Comparison of ENCODE assay signal across 8 cellular contexts in the genomic region with DNA sequence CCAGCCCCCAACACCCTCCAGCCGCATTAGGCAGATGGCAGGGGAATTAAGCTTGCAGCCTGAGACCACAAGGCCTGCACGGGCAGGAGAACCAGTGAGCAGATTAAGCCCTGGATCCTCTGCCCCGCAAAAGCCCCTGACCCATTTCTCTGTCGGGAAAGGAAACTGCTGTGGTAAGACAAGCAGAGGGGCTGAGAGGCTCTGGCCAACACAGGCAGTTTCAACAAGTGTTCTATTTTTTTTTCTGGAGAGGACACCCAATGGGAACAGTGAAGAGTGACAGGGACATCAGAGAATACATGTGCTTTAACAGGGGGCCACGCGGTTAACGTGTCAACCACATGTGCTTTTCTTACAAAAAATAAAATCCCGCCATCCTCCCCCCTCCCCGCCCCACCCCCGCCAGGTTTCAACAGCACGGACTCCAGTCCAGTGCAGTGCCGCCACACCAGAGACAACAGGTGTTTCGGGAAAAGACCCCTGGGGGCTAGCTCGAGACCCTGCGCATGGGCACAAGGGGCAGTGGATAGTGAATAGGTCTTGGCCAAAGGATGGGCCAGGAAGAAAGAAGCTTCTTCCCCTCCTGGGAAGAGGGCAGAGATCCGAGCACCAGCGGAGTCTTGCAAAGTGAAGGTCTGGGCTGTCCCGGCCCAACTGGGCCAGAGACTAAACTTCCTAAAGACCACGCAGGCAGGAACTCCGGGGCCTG. TPM values are rescaled to one million over a fixed set of nuclear protein-coding genes. Genes with fewer than 3 reads are reported as not detected.
DNase-seq lines count a peak whose midpoint lies in the region; ATAC-seq, FAIRE-seq and TF ChIP-seq lines count a peak whose summit lies in the region.

No MANE protein-coding gene starts in this region.

- peak overlapping the region; percentile 96 for H2AFZ ChIP-seq in astrocyte (ENCODE audit: low read depth, low read length)

- peak overlapping the region; percentile 97 for H3K4me2 ChIP-seq in astrocyte (ENCODE audit: low read length)

- no peaks in the 10 kb centered on the region for H3K9me3 Mint-ChIP-seq in astrocyte (ENCODE audit: unreplicated experiment)

- H3K9me3 ChIP-seq in astrocyte (ENCODE audit: insufficient read depth, low read depth, low read length), result no peaks in the 10 kb centered on the region

- peaks cover 3% of the 10 kb centered on the region for H4K20me1 ChIP-seq in astrocyte (ENCODE audit: insufficient read depth, low read length)

- CTCF ChIA-PET in RWPE1 (lab: Yijun Ruan, JAX), result interaction anchor here (1.1 kb wide), 1 partner anchor 11 kb away, joined by 3 read pairs; no protein-coding TSS in a partner anchor

- H3K9ac ChIP-seq in astrocyte (ENCODE audit: low read length), result peak overlapping the region; percentile 87

- no peaks in the 10 kb centered on the region for H3K27me3 Mint-ChIP-seq in astrocyte (ENCODE audit: low read depth, unreplicated experiment)

- peak overlapping the region; percentile 34 for H3K27ac Mint-ChIP-seq in astrocyte (ENCODE audit: unreplicated experiment)

- peak overlapping the region; percentile 87 for H3K4me3 ChIP-seq in astrocyte (ENCODE audit: insufficient read depth, low read depth, low read length)

- DNase-seq in NCI-H1417 (lab: John Stamatoyannopoulos, UW) (peak in 2 of 3 experiments; percentile 39 to 58), NCI-H1417 treated with DMSO at 0.1 percent for 48 hours (lab: John Stamatoyannopoulos, UW) (no peak), RWPE1 (ENCODE audit: low spot score) (peak; percentile 12), astrocyte (ENCODE audit: low read depth) (no peak), iPS-NIHi7 (ENCODE audit: extremely low spot score) (peak; percentile 44)
- peak; percentile 67 for DNase-seq in stimulated activated CD4-positive, alpha-beta T cell treated with anti-CD3 and anti-CD28 coated beads, Interleukin-15, amount 100 ng/mL, for 24 hours

- peaks cover 12% of the 10 kb centered on the region for H3K4me1 Mint-ChIP-seq in astrocyte (ENCODE audit: low read depth, unreplicated experiment)

- FAIRE-seq in astrocyte (lab: Jason Lieb, UNC), result no peak

- no peaks in the 10 kb centered on the region for H3K36me3 ChIP-seq in astrocyte (ENCODE audit: insufficient read depth, low read length)

- ATAC-seq in HG02885 (IDR thresholded peaks at IDR 0.05; ENCODE audit: poor library complexity, unreplicated experiment), result peak; percentile 13
- no peak for ATAC-seq in HG02798 (IDR thresholded peaks at IDR 0.05; ENCODE audit: poor library complexity, unreplicated experiment)

- peak overlapping the region; percentile 45 for H3K27ac ChIP-seq in RWPE1
- H3K27ac ChIP-seq in astrocyte (ENCODE audit: low read depth, low read length), result peak overlapping the region; percentile 72

- POLR2A ChIA-PET in RWPE1 (lab: Yijun Ruan, JAX; ENCODE audit: low non-redundant PET), result no interaction called here

- H3K36me3 Mint-ChIP-seq in astrocyte (ENCODE audit: low read depth, unreplicated experiment), result no peaks in the 10 kb centered on the region

- no peak for TF ChIP-seq CTCF in RWPE1 (conservative IDR thresholded peaks at IDR 0.05; ENCODE audit: low read depth)
- TF ChIP-seq CTCF in astrocyte (IDR thresholded peaks at IDR 0.05; ENCODE audit: insufficient read depth, low read depth, low read length), result no peak

- peaks cover 2% of the 10 kb centered on the region for H3K27me3 ChIP-seq in astrocyte (ENCODE audit: insufficient read depth, low read length)

- H3K4me1 ChIP-seq in astrocyte (ENCODE audit: insufficient read depth, low read length), result peaks cover 19% of the 10 kb centered on the region

- H3K79me2 ChIP-seq in astrocyte (ENCODE audit: insufficient read depth, low read length), result peaks cover 21% of the 10 kb centered on the region

- H3K4me3 Mint-ChIP-seq in astrocyte (ENCODE audit: unreplicated experiment), result peak overlapping the region; percentile 92

RNA-seq across cellular contexts. Expression of gene FYCO1, which starts 0.8 kb away (rescaled TPM):
- total RNA-seq in astrocyte, result 19.7 and 20.9 TPM in 2 replicates

RNA-seq across cellular contexts. Expression of gene XCR1, which starts 32.5 kb away (rescaled TPM):
- not detected in 2 replicates for total RNA-seq in astrocyte

RNA-seq across cellular contexts. Expression of gene CXCR6, which starts 51.6 kb away (rescaled TPM):
- total RNA-seq in astrocyte, result not detected in 2 replicates

Comparison
In these comparisons a context has a peak if more than half of its experiments do, and no peak if none do; other contexts are left out.
1. DNase-seq: peak in NCI-H1417 (2 of 3), RWPE1 (single experiment), iPS-NIHi7 (single experiment) and stimulated activated CD4-positive, alpha-beta T cell treated with anti-CD3 and anti-CD28 coated beads, Interleukin-15, amount 100 ng/mL, for 24 hours (single experiment); none in NCI-H1417 treated with DMSO at 0.1 percent for 48 hours (single experiment) and astrocyte (single experiment).